Comparison of ENCODE assay signal across 26 cellular contexts in genomic region chr11:38839076-38839475, GRCh38.
"Had no signal": no experiment of that assay in that cellular context is flagged by ENCODE, and none has a peak within 500 bp of the region (broad histone marks: within the 10 kb centered on the region; RNA-seq: fewer than 3 reads in every experiment).

No MANE protein-coding gene starts in this region.

- H3K36me3 ChIP-seq: stomach, suprapubic skin, thoracic aorta, thyroid gland, tibial artery, tibial nerve, transverse colon, upper lobe of left lung, upper lobe of right lung, uterus, vagina had no signal

- H3K9me3 ChIP-seq: stomach, suprapubic skin, testis, thoracic aorta, thyroid gland, tibial artery, tibial nerve, transverse colon, upper lobe of left lung, upper lobe of right lung, uterus, vagina had no signal

- DNase-seq: stimulated activated CD4-positive, alpha-beta T cell treated with anti-CD3 and anti-CD28 coated beads, Interleukin-2, amount 100 ng/mL, for 48 hours; stimulated activated CD4-positive, alpha-beta T cell treated with anti-CD3 and anti-CD28 coated beads, Interleukin-4, amount 100 ng/mL, for 1 hour; stimulated activated CD4-positive, alpha-beta T cell treated with anti-CD3 and anti-CD28 coated beads, Interleukin-4, amount 100 ng/mL, for 24 hours; stimulated activated CD4-positive, alpha-beta T cell treated with anti-CD3 and anti-CD28 coated beads, Interleukin-4, amount 100 ng/mL, for 4 hours; stimulated activated CD8-positive, alpha-beta memory T cell treated with anti-CD3 and anti-CD28 coated beads, Interleukin-4, amount 100 ng/mL, for 48 hours; stimulated activated naive B cell treated with anti-CD40 and anti-IgM and Interleukin-4, amounts not matched to agents 10 μg/mL and 1 μg/mL and 100 μg/mL, for 72 hours; stimulated activated naive CD4-positive, alpha-beta T cell; stimulated activated naive CD4-positive, alpha-beta T cell treated with Interleukin-2 at 50 U/mL for 16 hours; stimulated activated naive CD8-positive, alpha-beta T cell treated with anti-CD3 and anti-CD28 coated beads, Interleukin-15, amount 100 ng/mL, for 72 hours; stimulated activated naive CD8-positive, alpha-beta T cell treated with anti-CD3 and anti-CD28 coated beads, Interleukin-15, Interleukin-2, amounts not matched to agents 100 U/mL and 50 U/mL, for 24 hours; stomach; substantia nigra; testis; thyroid gland; tibial artery; transverse colon; trophoblast cell; upper lobe of left lung; upper lobe of right lung; uterus had no signal

- ATAC-seq: stimulated activated effector memory CD8-positive, alpha-beta T cell treated with anti-CD3 and anti-CD28 coated beads, Interleukin-12 subunit alpha, Interleukin-12 subunit beta, amount 100 ng/mL, for 72 hours; stimulated activated memory B cell treated with anti-CD40 and anti-IgM and Interleukin-4, amounts not matched to agents 10 μg/mL and 1 μg/mL and 100 μg/mL, for 72 hours; stimulated activated naive B cell treated with anti-CD40 and anti-IgM and Interleukin-4, amounts not matched to agents 10 μg/mL and 1 μg/mL and 100 μg/mL, for 72 hours; stimulated activated naive CD8-positive, alpha-beta T cell treated with anti-CD3 and anti-CD28 coated beads, Interleukin-15, amount 100 ng/mL, for 72 hours; stimulated activated naive CD8-positive, alpha-beta T cell treated with anti-CD3 and anti-CD28 coated beads, Interleukin-15, Interleukin-2, amounts not matched to agents 100 U/mL and 50 U/mL, for 24 hours; upper lobe of right lung had no signal

- H3K4me3 ChIP-seq: stomach, suprapubic skin, testis, thoracic aorta, thyroid gland, tibial artery, tibial nerve, transverse colon, upper lobe of left lung, upper lobe of right lung, uterus, vagina had no signal

- H3K27me3 ChIP-seq: stomach, suprapubic skin, testis, thyroid gland, tibial artery, tibial nerve, transverse colon, upper lobe of left lung, upper lobe of right lung, uterus, vagina had no signal

- H3K27ac ChIP-seq: stomach, suprapubic skin, testis, thoracic aorta, thyroid gland, tibial artery, tibial nerve, transverse colon, upper lobe of left lung, upper lobe of right lung, uterus, vagina had no signal

- H3K4me1 ChIP-seq: stomach, suprapubic skin, testis, thyroid gland, tibial artery, tibial nerve, transverse colon, upper lobe of left lung, upper lobe of right lung, uterus, vagina had no signal
